Comparison of ENCODE assay signal across 17 cellular contexts in the genomic region with DNA sequence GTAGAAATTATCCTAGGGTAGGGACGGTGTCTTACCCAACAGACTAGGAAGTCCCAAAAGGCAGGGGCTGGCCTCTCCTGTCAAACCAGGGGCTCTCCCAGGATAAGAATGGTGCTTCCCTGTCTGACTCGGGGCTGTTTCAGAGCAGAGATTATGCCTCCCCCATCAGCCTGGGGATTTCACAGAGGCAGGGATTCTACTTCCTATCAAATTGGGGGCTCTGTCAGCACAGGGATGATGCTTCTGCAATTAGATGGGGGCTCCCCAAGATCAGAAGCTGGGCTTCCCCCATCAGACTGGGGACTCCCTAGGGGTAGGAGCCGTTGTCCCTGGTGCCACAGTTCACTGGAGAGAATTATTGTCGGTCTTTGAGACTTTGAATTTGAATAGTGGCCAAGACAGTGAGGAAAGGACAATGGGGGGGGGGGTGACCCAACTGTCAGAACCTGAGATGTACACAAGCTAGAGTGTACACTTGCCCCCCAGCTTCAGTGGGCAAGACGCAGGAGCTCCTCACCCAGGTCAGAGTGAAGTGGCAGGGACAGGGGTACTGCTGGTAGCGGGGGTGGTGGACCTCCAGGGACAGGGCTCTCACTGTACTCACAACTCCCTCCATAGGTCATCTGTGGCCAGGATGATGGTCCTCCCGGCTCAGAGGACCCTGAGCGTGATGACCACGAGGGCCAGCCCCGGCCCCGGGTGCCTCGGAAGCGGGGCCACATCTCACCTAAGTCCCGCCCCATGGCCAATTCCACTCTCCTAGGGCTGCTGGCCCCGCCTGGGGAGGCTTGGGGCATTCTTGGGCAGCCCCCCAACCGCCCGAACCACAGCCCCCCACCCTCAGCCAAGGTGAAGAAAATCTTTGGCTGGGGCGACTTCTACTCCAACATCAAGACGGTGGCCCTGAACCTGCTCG. TPM values are rescaled to one million over a fixed set of nuclear protein-coding genes. Genes with fewer than 3 reads are reported as not detected.
DNase-seq lines count a peak whose midpoint lies in the region; ATAC-seq and TF ChIP-seq lines count a peak whose summit lies in the region.
"Had no signal": no experiment of that assay in that cellular context is flagged by ENCODE, and none has a peak within 500 bp of the region (broad histone marks: within the 10 kb centered on the region; RNA-seq: fewer than 3 reads in every experiment).

No MANE protein-coding gene starts in this region.

- H3K36me3 Mint-ChIP-seq in WTC11, result no peaks in the 10 kb centered on the region
- H3K36me3 Mint-ChIP-seq: stimulated activated effector memory CD8-positive, alpha-beta T cell treated with anti-CD3 and anti-CD28 coated beads, Interleukin-12 subunit alpha, Interleukin-12 subunit beta, amount 100 ng/mL, for 72 hours had no signal

- H3K9me3 ChIP-seq in muscle layer of colon (ENCODE audit: low read length), result no peaks in the 10 kb centered on the region
- H3K9me3 ChIP-seq in stomach smooth muscle (ENCODE audit: control insufficient read depth in 2 of 2, low read length in 2 of 2), result no peaks in the 10 kb centered on the region
- H3K9me3 ChIP-seq in WERI-Rb-1 (ENCODE audit: severe bottlenecking), result no peaks in the 10 kb centered on the region

- H3K4me3 Mint-ChIP-seq in WTC11, result peak overlapping the region; percentile 89

- H3K36me3 ChIP-seq in muscle layer of colon (ENCODE audit: insufficient read depth, low read length), result peaks cover 7% of the 10 kb centered on the region
- H3K36me3 ChIP-seq in stomach smooth muscle (ENCODE audit: control insufficient read depth in 2 of 2, insufficient read depth in 2 of 2, low read length in 2 of 2), result peaks cover 6 to 7% of the 10 kb centered on the region in 2 donors
- H3K36me3 ChIP-seq in WERI-Rb-1, result no peaks in the 10 kb centered on the region; the same call in 1 of the 2 replicates

- no peak for TF ChIP-seq CTCF in GM12865 (IDR thresholded peaks at IDR 0.05; ENCODE audit: insufficient read depth, low read depth, low read length, missing control alignments)
- no peak for TF ChIP-seq CTCF in WTC11 (IDR thresholded peaks at IDR 0.05)
- TF ChIP-seq CTCF in WERI-Rb-1 (IDR thresholded peaks at IDR 0.05; ENCODE audit: low read depth, low read length), result no peak

- peaks cover 18% of the 10 kb centered on the region for H3K4me1 Mint-ChIP-seq in WTC11

- ATAC-seq in WTC11 (no peak), GM18870 (IDR thresholded peaks at IDR 0.05; ENCODE audit: unreplicated experiment) (no peak), GM18519 (IDR thresholded peaks at IDR 0.05; ENCODE audit: low FRiP score, unreplicated experiment) (no peak)
- ATAC-seq: stimulated activated effector memory CD8-positive, alpha-beta T cell treated with anti-CD3 and anti-CD28 coated beads, Interleukin-12 subunit alpha, Interleukin-12 subunit beta, amount 100 ng/mL, for 72 hours had no signal

- H3K4me1 ChIP-seq in muscle layer of colon (ENCODE audit: insufficient read depth, low read length), result peaks cover 51% of the 10 kb centered on the region
- peaks cover 60% of the 10 kb centered on the region for H3K4me1 ChIP-seq in stomach smooth muscle (ENCODE audit: control insufficient read depth, insufficient read depth, low read length)

- H3K27me3 Mint-ChIP-seq in WTC11 (ENCODE audit: low read depth), result peaks cover 27% of the 10 kb centered on the region

- no peak overlapping the region for H3K27ac Mint-ChIP-seq in WTC11
- H3K27ac Mint-ChIP-seq: stimulated activated effector memory CD8-positive, alpha-beta T cell treated with anti-CD3 and anti-CD28 coated beads, Interleukin-12 subunit alpha, Interleukin-12 subunit beta, amount 100 ng/mL, for 72 hours had no signal

- peak; percentile 38 for DNase-seq in GM12865 (ENCODE audit: low read depth)
- no peak for DNase-seq in WTC11 (ENCODE audit: low spot score)
- DNase-seq in WERI-Rb-1, result no peak
- DNase-seq in GM19238 (ENCODE audit: insufficient read length, low spot score), result no peak
- DNase-seq: activated CD4-positive, alpha-beta T cell treated with anti-CD3 and anti-CD28 coated beads for 1 hour; activated gamma-delta T cell treated with Interleukin-2 at 50 U/mL for 16 hours; hippocampal formation; islet precursor cell; mesendoderm; NCI-H187; NCI-H226; T1000 had no signal

- no peak overlapping the region for H3K4me3 ChIP-seq in GM12865 (ENCODE audit: low read depth, low read length)
- H3K4me3 ChIP-seq in muscle layer of colon (ENCODE audit: low read depth in 1 of 2, low read length in 2 of 2), result peak overlapping the region in 1 of 2 donors; percentile 89
- H3K4me3 ChIP-seq in stomach smooth muscle (ENCODE audit: low read length in 2 of 2), result peak overlapping the region; percentile 88
- no peak overlapping the region for H3K4me3 ChIP-seq in WERI-Rb-1 (ENCODE audit: low read depth, low read length)

- H3K9me3 Mint-ChIP-seq in WTC11, result no peaks in the 10 kb centered on the region
- H3K9me3 Mint-ChIP-seq: stimulated activated effector memory CD8-positive, alpha-beta T cell treated with anti-CD3 and anti-CD28 coated beads, Interleukin-12 subunit alpha, Interleukin-12 subunit beta, amount 100 ng/mL, for 72 hours had no signal

- POLR2A ChIA-PET in WTC11 (lab: Charles Lee), result no interaction called here

- peaks cover 0 to 8% of the 10 kb centered on the region in 2 donors for H3K27me3 ChIP-seq in muscle layer of colon (ENCODE audit: control insufficient read depth in 1 of 2, insufficient read depth in 2 of 2, low read length in 2 of 2)
- peaks cover 0 to 3% of the 10 kb centered on the region in 2 donors for H3K27me3 ChIP-seq in stomach smooth muscle (ENCODE audit: control insufficient read depth in 1 of 2, insufficient read depth in 2 of 2, low read length in 2 of 2)
- peaks cover 5% of the 10 kb centered on the region for H3K27me3 ChIP-seq in WERI-Rb-1 (ENCODE audit: insufficient read depth, low read depth, severe bottlenecking)

- H3K9ac ChIP-seq in muscle layer of colon (ENCODE audit: low read length), result peak overlapping the region; percentile 94
- H3K9ac ChIP-seq in stomach smooth muscle (ENCODE audit: low read length in 2 of 2), result peak overlapping the region; percentile 88 to 89

- CTCF ChIA-PET in WTC11 (lab: Charles Lee), result interaction anchor here (0.6 kb wide), 1 partner anchor 99 kb away, joined by 4 read pairs; no protein-coding TSS in a partner anchor

- H3K27ac ChIP-seq in muscle layer of colon (ENCODE audit: low read depth, low read length) (peak overlapping the region; percentile 77), stomach smooth muscle (ENCODE audit: low read length) (peak overlapping the region; percentile 87), WERI-Rb-1 (no peak overlapping the region)

TF ChIP-seq in WTC11, 78 proteins besides CTCF, POLR2A, EP300 and RAD21:
- no peak for TF ChIP-seq HMGA2 (CRISPR knock-in tag; IDR thresholded peaks at IDR 0.05)
- TF ChIP-seq TP53 (CRISPR knock-in tag; IDR thresholded peaks at IDR 0.05), result no peak
- no peak for TF ChIP-seq IRF2 (CRISPR knock-in tag; IDR thresholded peaks at IDR 0.05; ENCODE audit: borderline replicate concordance, low read depth)
- no peak for TF ChIP-seq EMX1 (CRISPR knock-in tag; IDR thresholded peaks at IDR 0.05)
- TF ChIP-seq KAT7 (CRISPR knock-in tag; IDR thresholded peaks at IDR 0.05; ENCODE audit: borderline replicate concordance), result no peak
- TF ChIP-seq, protein P1, sequence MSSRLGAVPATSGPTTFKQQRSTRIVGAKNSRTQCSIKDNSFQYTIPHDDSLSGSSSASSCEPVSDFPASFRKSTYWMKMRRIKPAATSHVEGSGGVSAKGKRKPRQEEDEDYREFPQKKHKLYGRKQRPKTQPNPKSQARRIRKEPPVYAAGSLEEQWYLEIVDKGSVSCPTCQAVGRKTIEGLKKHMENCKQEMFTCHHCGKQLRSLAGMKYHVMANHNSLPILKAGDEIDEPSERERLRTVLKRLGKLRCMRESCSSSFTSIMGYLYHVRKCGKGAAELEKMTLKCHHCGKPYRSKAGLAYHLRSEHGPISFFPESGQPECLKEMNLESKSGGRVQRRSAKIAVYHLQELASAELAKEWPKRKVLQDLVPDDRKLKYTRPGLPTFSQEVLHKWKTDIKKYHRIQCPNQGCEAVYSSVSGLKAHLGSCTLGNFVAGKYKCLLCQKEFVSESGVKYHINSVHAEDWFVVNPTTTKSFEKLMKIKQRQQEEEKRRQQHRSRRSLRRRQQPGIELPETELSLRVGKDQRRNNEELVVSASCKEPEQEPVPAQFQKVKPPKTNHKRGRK (CRISPR knock-in tag; IDR thresholded peaks at IDR 0.05; ENCODE audit: borderline replicate concordance), result no peak
- TF ChIP-seq ZNF263 (CRISPR knock-in tag; IDR thresholded peaks at IDR 0.05; ENCODE audit: low read depth), result no peak
- TF ChIP-seq, protein P2, sequence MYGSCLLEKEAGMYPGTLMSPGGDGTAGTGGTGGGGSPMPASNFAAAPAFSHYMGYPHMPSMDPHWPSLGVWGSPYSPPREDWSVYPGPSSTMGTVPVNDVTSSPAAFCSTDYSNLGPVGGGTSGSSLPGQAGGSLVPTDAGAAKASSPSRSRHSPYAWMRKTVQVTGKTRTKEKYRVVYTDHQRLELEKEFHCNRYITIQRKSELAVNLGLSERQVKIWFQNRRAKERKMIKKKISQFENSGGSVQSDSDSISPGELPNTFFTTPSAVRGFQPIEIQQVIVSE (CRISPR knock-in tag; IDR thresholded peaks at IDR 0.05; ENCODE audit: borderline replicate concordance), result no peak
- TF ChIP-seq RELA (CRISPR knock-in tag; IDR thresholded peaks at IDR 0.05; ENCODE audit: borderline replicate concordance), result no peak

RNA-seq across cellular contexts. Expression of a gene that starts 2.6 kb away (rescaled TPM):
- total RNA-seq in WTC11 (2021), result 2.3 to 3.4 TPM (median 2.4 TPM) in 3 replicates

Comparison
In these comparisons a context has a peak if more than half of its experiments do, and no peak if none do; other contexts are left out.
1. H3K4me3 ChIP-seq: peak in stomach smooth muscle (2 of 2); none in GM12865 (single experiment) and WERI-Rb-1 (single experiment).